ENCODE assay signal across 11 cellular contexts in genomic region chr1:192983349-192983980, GRCh38.
DNase-seq lines count a peak whose midpoint lies in the region; ATAC-seq and TF ChIP-seq lines count a peak whose summit lies in the region.
"Had no signal": no experiment of that assay in that cellular context is flagged by ENCODE, and none has a peak within 500 bp of the region (broad histone marks: within the 10 kb centered on the region; RNA-seq: fewer than 3 reads in every experiment).

No MANE protein-coding gene starts in this region.

- H4K8ac ChIP-seq in mesenchymal stem cell (ENCODE audit: low read length): no peak overlapping the region

- peaks cover 4% of the 10 kb centered on the region for H3K9me3 Mint-ChIP-seq in activated CD4-positive, alpha-beta T cell treated with anti-CD3 and anti-CD28 coated beads, Interleukin-2, amount 10 ng/mL, durations not matched to agents 24 days and 14 days
- no peaks in the 10 kb centered on the region for H3K9me3 Mint-ChIP-seq in activated CD8-positive, alpha-beta T cell treated with anti-CD3 and anti-CD28 coated beads for 36 hours

- CTCF ChIA-PET in activated CD8-positive, alpha-beta T cell treated with anti-CD3 and anti-CD28 coated beads for 36 hours (lab: Charles Lee): interaction anchor here (1.0 to 1.4 kb wide), 3 partner anchors 9 to 47 kb away, joined by 3 to 6 read pairs (median 3); no protein-coding TSS in a partner anchor
- CTCF ChIA-PET in HEK293T (lab: Yijun Ruan, JAX): no interaction called here

- H3K36me3 ChIP-seq in mesenchymal stem cell (ENCODE audit: control insufficient read depth in 1 of 2, insufficient read depth in 2 of 2, low read depth in 1 of 2, low read length in 2 of 2): peaks cover 0 to 7% of the 10 kb centered on the region in 2 experiments

- DNase-seq in activated CD4-positive, alpha-beta T cell treated with anti-CD3 and anti-CD28 coated beads, Interleukin-2, amount 10 ng/mL, durations not matched to agents 24 days and 14 days: peak; percentile 69
- DNase-seq in activated CD4-positive, alpha-beta T cell treated with anti-CD3 and anti-CD28 coated beads, Interleukin-2, amount 50 U/mL, for 1 hour: no peak
- DNase-seq in activated CD8-positive, alpha-beta T cell treated with anti-CD3 and anti-CD28 coated beads for 36 hours: peak; percentile 61
- DNase-seq in stimulated activated CD4-positive, alpha-beta T cell treated with anti-CD3 and anti-CD28 coated beads, TNF-alpha, amount 100 ng/mL, for 4 hours (ENCODE audit: low read depth in 3 of 3): peak in 2 of 3 experiments; percentile 6 to 7
- DNase-seq in HEK293T (ENCODE audit: extremely low spot score) (no peak), dermis blood vessel endothelial cell (no peak), mesenchymal stem cell (no peak)
- DNase-seq: NCI-H1417, right cardiac atrium, T-helper 17 cell had no signal

- WGBS in mesenchymal stem cell: 77% methylated on average over 6 of the region's 6 CpGs

- no peaks in the 10 kb centered on the region for H3K27me3 ChIP-seq in mesenchymal stem cell (ENCODE audit: control insufficient read depth in 1 of 2, insufficient read depth in 1 of 2, low read length in 2 of 2)

- H3K4me1 ChIP-seq in mesenchymal stem cell (ENCODE audit: control insufficient read depth, insufficient read depth, low read depth, low read length): no peaks in the 10 kb centered on the region

- H3K27ac ChIP-seq in mesenchymal stem cell (ENCODE audit: low read length, poor library complexity, severe bottlenecking): no peak overlapping the region

- H3K9ac ChIP-seq in mesenchymal stem cell (ENCODE audit: low read length): no peak overlapping the region

- peak overlapping the region; percentile 78 for H3K27ac Mint-ChIP-seq in activated CD4-positive, alpha-beta T cell treated with anti-CD3 and anti-CD28 coated beads, Interleukin-2, amount 10 ng/mL, durations not matched to agents 24 days and 14 days
- peak overlapping the region; percentile 65 for H3K27ac Mint-ChIP-seq in activated CD8-positive, alpha-beta T cell treated with anti-CD3 and anti-CD28 coated beads for 36 hours
- H3K27ac Mint-ChIP-seq: T-helper 17 cell had no signal

- no peak for TF ChIP-seq CTCF in activated CD8-positive, alpha-beta T cell treated with anti-CD3 and anti-CD28 coated beads for 36 hours (IDR thresholded peaks at IDR 0.05)

- no peak overlapping the region for H2BK5ac ChIP-seq in mesenchymal stem cell (ENCODE audit: low read depth, low read length, poor library complexity, severe bottlenecking)

- no peak overlapping the region for H3K18ac ChIP-seq in mesenchymal stem cell (ENCODE audit: low read depth in 1 of 2, low read length in 2 of 2)

- peaks cover 13% of the 10 kb centered on the region for H3K36me3 Mint-ChIP-seq in activated CD4-positive, alpha-beta T cell treated with anti-CD3 and anti-CD28 coated beads, Interleukin-2, amount 10 ng/mL, durations not matched to agents 24 days and 14 days (ENCODE audit: low read depth)
- H3K36me3 Mint-ChIP-seq in activated CD8-positive, alpha-beta T cell treated with anti-CD3 and anti-CD28 coated beads for 36 hours (ENCODE audit: low read depth): peaks cover 14% of the 10 kb centered on the region

- no peak overlapping the region for H2BK15ac ChIP-seq in mesenchymal stem cell (ENCODE audit: low read depth, poor library complexity, severe bottlenecking)

- POLR2A ChIA-PET in activated CD8-positive, alpha-beta T cell treated with anti-CD3 and anti-CD28 coated beads for 36 hours (lab: Charles Lee): no interaction called here
- POLR2A ChIA-PET in HEK293T (lab: Yijun Ruan, JAX): no interaction called here

- H3K4me3 Mint-ChIP-seq in activated CD4-positive, alpha-beta T cell treated with anti-CD3 and anti-CD28 coated beads, Interleukin-2, amount 10 ng/mL, durations not matched to agents 24 days and 14 days: peak overlapping the region; percentile 36
- peak overlapping the region; percentile 14 for H3K4me3 Mint-ChIP-seq in activated CD8-positive, alpha-beta T cell treated with anti-CD3 and anti-CD28 coated beads for 36 hours
- H3K4me3 Mint-ChIP-seq: T-helper 17 cell had no signal

- H2AFZ ChIP-seq in mesenchymal stem cell (ENCODE audit: low read depth, low read length): no peak overlapping the region

- no peak overlapping the region for H3K4ac ChIP-seq in mesenchymal stem cell (ENCODE audit: low read depth in 1 of 2, low read length in 2 of 2)

- H3K23ac ChIP-seq in mesenchymal stem cell (ENCODE audit: low read length in 2 of 2): peak overlapping the region in 1 of 2 experiments; percentile 9

- H3K9me3 ChIP-seq in mesenchymal stem cell (ENCODE audit: control insufficient read depth, low read length): no peaks in the 10 kb centered on the region

- intact Hi-C loops in activated CD4-positive, alpha-beta T cell treated with anti-CD3 and anti-CD28 coated beads, Interleukin-2, amount 10 ng/mL, durations not matched to agents 24 days and 14 days (cut with micrococcal nuclease): loop anchor here (1.0 to 10.0 kb wide), 2 partner anchors 176 to 439 kb away; no protein-coding TSS in a partner anchor
- intact Hi-C loops in activated CD8-positive, alpha-beta T cell treated with anti-CD3 and anti-CD28 coated beads for 36 hours (cut with micrococcal nuclease): no loop called here

- H3K4me3 ChIP-seq in mesenchymal stem cell (ENCODE audit: insufficient read depth in 1 of 2, low read depth in 1 of 2, low read length in 2 of 2): no peak overlapping the region

- H3K4me1 Mint-ChIP-seq in activated CD4-positive, alpha-beta T cell treated with anti-CD3 and anti-CD28 coated beads, Interleukin-2, amount 10 ng/mL, durations not matched to agents 24 days and 14 days: peaks cover 47% of the 10 kb centered on the region
- H3K4me1 Mint-ChIP-seq in activated CD8-positive, alpha-beta T cell treated with anti-CD3 and anti-CD28 coated beads for 36 hours (ENCODE audit: low read depth): peaks cover 20% of the 10 kb centered on the region

- H3K4me2 ChIP-seq in mesenchymal stem cell (ENCODE audit: low read length, poor library complexity, severe bottlenecking): no peak overlapping the region

- no peaks in the 10 kb centered on the region for H3K79me1 ChIP-seq in mesenchymal stem cell (replicated peaks; ENCODE audit: low read length, poor library complexity, severe bottlenecking)

- H2AK5ac ChIP-seq in mesenchymal stem cell (ENCODE audit: low read length, severe bottlenecking): no peak overlapping the region

- no peak overlapping the region for H2BK120ac ChIP-seq in mesenchymal stem cell (ENCODE audit: low read depth, low read length)

- no peak overlapping the region for H2BK12ac ChIP-seq in mesenchymal stem cell (ENCODE audit: low read length in 2 of 2)

- H4K91ac ChIP-seq in mesenchymal stem cell (ENCODE audit: low read length): no peak overlapping the region

- H3K14ac ChIP-seq in mesenchymal stem cell (ENCODE audit: low read length in 2 of 2): no peak overlapping the region

- peak; percentile 90 for ATAC-seq in HG02759 (IDR thresholded peaks at IDR 0.05; ENCODE audit: unreplicated experiment)
- ATAC-seq in activated CD8-positive, alpha-beta T cell treated with anti-CD3 and anti-CD28 coated beads for 36 hours: peak; percentile 87
- ATAC-seq: right cardiac atrium, T-helper 17 cell had no signal

- H3K27me3 Mint-ChIP-seq in activated CD4-positive, alpha-beta T cell treated with anti-CD3 and anti-CD28 coated beads, Interleukin-2, amount 10 ng/mL, durations not matched to agents 24 days and 14 days: no peaks in the 10 kb centered on the region
- H3K27me3 Mint-ChIP-seq in activated CD8-positive, alpha-beta T cell treated with anti-CD3 and anti-CD28 coated beads for 36 hours: no peaks in the 10 kb centered on the region
- H3K27me3 Mint-ChIP-seq: T-helper 17 cell had no signal

TF ChIP-seq in HEK293T, 16 proteins besides CTCF, POLR2A, EP300 and RAD21:
- TF ChIP-seq FOXM1 (IDR thresholded peaks at IDR 0.05; ENCODE audit: borderline replicate concordance) (no peak), NFRKB (IDR thresholded peaks at IDR 0.05) (no peak), SP1 (IDR thresholded peaks at IDR 0.05) (no peak), PKNOX1 (IDR thresholded peaks at IDR 0.05) (no peak), CTBP1 (IDR thresholded peaks at IDR 0.05; ENCODE audit: borderline replicate concordance) (no peak)

Comparison
In these comparisons a context has a peak if more than half of its experiments do, and no peak if none do; other contexts are left out.
1. DNase-seq: peak in activated CD4-positive, alpha-beta T cell treated with anti-CD3 and anti-CD28 coated beads, Interleukin-2, amount 10 ng/mL, durations not matched to agents 24 days and 14 days (single experiment), activated CD8-positive, alpha-beta T cell treated with anti-CD3 and anti-CD28 coated beads for 36 hours (single experiment) and stimulated activated CD4-positive, alpha-beta T cell treated with anti-CD3 and anti-CD28 coated beads, TNF-alpha, amount 100 ng/mL, for 4 hours (2 of 3); none in activated CD4-positive, alpha-beta T cell treated with anti-CD3 and anti-CD28 coated beads, Interleukin-2, amount 50 U/mL, for 1 hour (single experiment), HEK293T (single experiment), dermis blood vessel endothelial cell (single experiment) and mesenchymal stem cell (single experiment).